Comparison of ENCODE assay signal across 11 cellular contexts in the genomic region with DNA sequence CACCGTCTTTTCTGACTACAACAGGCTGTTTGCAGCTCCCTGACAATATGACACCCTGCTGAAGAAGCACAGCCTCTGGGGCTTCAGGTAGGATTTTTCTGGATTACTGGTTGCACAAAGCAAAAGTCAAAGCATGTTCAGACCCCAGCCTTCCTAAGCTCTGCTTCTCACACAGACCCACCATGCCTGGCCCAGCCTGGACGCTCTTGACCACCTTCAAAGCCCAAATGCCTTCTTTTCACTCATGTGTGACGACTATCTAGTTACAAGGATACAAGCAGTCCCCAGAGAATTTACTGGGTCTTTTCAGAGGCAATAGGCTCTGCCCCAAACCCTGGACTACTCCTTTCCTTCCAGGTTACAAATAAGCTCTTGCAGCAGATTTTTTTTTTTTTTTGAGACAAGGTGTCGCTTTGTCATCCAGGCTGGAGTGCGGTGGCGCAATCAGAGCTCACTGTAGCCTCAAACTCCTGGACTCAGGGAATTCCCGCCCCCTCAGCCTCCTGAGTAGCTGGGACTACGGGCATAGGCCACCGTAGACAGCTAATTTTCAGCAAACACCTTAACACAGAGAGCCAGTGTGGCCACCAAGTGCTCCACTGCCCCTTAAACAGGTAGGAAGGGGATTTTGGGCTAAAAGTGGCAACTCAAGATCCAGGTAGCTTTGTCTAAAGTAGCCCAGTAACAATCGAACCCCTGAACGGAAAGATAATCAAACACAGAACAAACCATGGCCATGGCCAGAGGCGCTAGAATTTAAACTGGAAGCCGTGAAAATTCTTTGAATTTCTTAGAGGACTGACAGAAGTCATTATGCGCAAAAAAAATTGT. TPM values are rescaled to one million over a fixed set of nuclear protein-coding genes. Genes with fewer than 3 reads are reported as not detected.
DNase-seq lines count a peak whose midpoint lies in the region; ATAC-seq, FAIRE-seq and TF ChIP-seq lines count a peak whose summit lies in the region.
"Had no signal": no experiment of that assay in that cellular context is flagged by ENCODE, and none has a peak within 500 bp of the region (broad histone marks: within the 10 kb centered on the region; RNA-seq: fewer than 3 reads in every experiment).

No MANE protein-coding gene starts in this region.

- peaks cover 87% of the 10 kb centered on the region for H3K79me2 ChIP-seq in SK-N-SH (ENCODE audit: insufficient read depth)

- CTCF ChIA-PET in SK-N-SH (lab: Yijun Ruan, JAX) = interaction anchor here (0.8 to 2.7 kb wide), 2 partner anchors 11 to 25 kb away, joined by 3 to 11 read pairs; no protein-coding TSS in a partner anchor

- POLR2A ChIA-PET in SK-N-SH (lab: Yijun Ruan, JAX) = no interaction called here

- H3K9me2 ChIP-seq in SK-N-SH = no peaks in the 10 kb centered on the region

- H3K27me3 Mint-ChIP-seq in glutamatergic neuron (ENCODE audit: unreplicated experiment) = peaks cover 8% of the 10 kb centered on the region
- H3K27me3 Mint-ChIP-seq: stimulated activated naive CD8-positive, alpha-beta T cell treated with anti-CD3 and anti-CD28 coated beads, Interleukin-15, Interleukin-2, amounts not matched to agents 100 ng/mL and 50 ng/mL, for 24 hours had no signal

- peaks cover 6% of the 10 kb centered on the region for H3F3A ChIP-seq in SK-N-SH (replicated peaks; ENCODE audit: insufficient read depth)

- no peak for TF ChIP-seq POLR2A in ovary (IDR thresholded peaks at IDR 0.05)

- peaks cover 57% of the 10 kb centered on the region for H3K4me1 Mint-ChIP-seq in glutamatergic neuron (ENCODE audit: low read depth, unreplicated experiment)

- peak overlapping the region; percentile 5 for H3K4me2 ChIP-seq in SK-N-SH

- no peak for DNase-seq in SK-N-SH
- DNase-seq in glutamatergic neuron = no peak
- peak in 3 of 5 donors; percentile 50 to 73 (median 52) for DNase-seq in ovary
- DNase-seq in NCI-H1930 (lab: John Stamatoyannopoulos, UW) = no peak
- DNase-seq in stimulated activated CD4-positive, alpha-beta T cell treated with anti-CD3 and anti-CD28 coated beads, Interleukin-1b, Interleukin-23, amount 100 ng/mL, for 48 hours = no peak
- no peak for DNase-seq in activated gamma-delta T cell (lab: John Stamatoyannopoulos, UW)
- DNase-seq: DMS79; effector memory CD4-positive, alpha-beta T cell had no signal

- no peak overlapping the region for H3K9ac ChIP-seq in SK-N-SH

- H3K27me3 ChIP-seq in SK-N-SH (ENCODE audit: insufficient read depth) (no peaks in the 10 kb centered on the region), ovary (no peaks in the 10 kb centered on the region)

- H3K27ac Mint-ChIP-seq in glutamatergic neuron (ENCODE audit: unreplicated experiment) = peak overlapping the region; percentile 91
- H3K27ac Mint-ChIP-seq: stimulated activated naive CD8-positive, alpha-beta T cell treated with anti-CD3 and anti-CD28 coated beads, Interleukin-15, Interleukin-2, amounts not matched to agents 100 ng/mL and 50 ng/mL, for 24 hours had no signal

- H2AFZ ChIP-seq in SK-N-SH (ENCODE audit: low read depth) = no peak overlapping the region

- H3K4me3 ChIP-seq in SK-N-SH (ENCODE audit: low read depth in 2 of 2, low read length in 1 of 2) (no peak overlapping the region), ovary (peak overlapping the region; percentile 13)

- H3K4me1 ChIP-seq in SK-N-SH (ENCODE audit: control insufficient read depth in 1 of 2, insufficient read depth in 2 of 2, low read depth in 1 of 2, low read length in 1 of 2) = peaks cover 17 to 33% of the 10 kb centered on the region in 2 experiments
- peaks cover 24% of the 10 kb centered on the region for H3K4me1 ChIP-seq in ovary (ENCODE audit: insufficient read depth)

- H3K27ac ChIP-seq in SK-N-SH (ENCODE audit: low read depth in 2 of 2, low read length in 1 of 2) (peak overlapping the region; percentile 58 to 67), ovary (peak overlapping the region; percentile 66 to 96)

- peak; percentile 17 for FAIRE-seq in G401.6 (lab: Jason Lieb, UNC)

- H3K4me3 Mint-ChIP-seq in glutamatergic neuron (ENCODE audit: unreplicated experiment) = peak overlapping the region; percentile 58
- H3K4me3 Mint-ChIP-seq: stimulated activated naive CD8-positive, alpha-beta T cell treated with anti-CD3 and anti-CD28 coated beads, Interleukin-15, Interleukin-2, amounts not matched to agents 100 ng/mL and 50 ng/mL, for 24 hours had no signal

- ATAC-seq in GM21515 (IDR thresholded peaks at IDR 0.05; ENCODE audit: unreplicated experiment) = no peak

- peaks cover 14% of the 10 kb centered on the region for H3K9me3 Mint-ChIP-seq in glutamatergic neuron (ENCODE audit: unreplicated experiment)
- H3K9me3 Mint-ChIP-seq: stimulated activated naive CD8-positive, alpha-beta T cell treated with anti-CD3 and anti-CD28 coated beads, Interleukin-15, Interleukin-2, amounts not matched to agents 100 ng/mL and 50 ng/mL, for 24 hours had no signal

- TF ChIP-seq EP300 in SK-N-SH (IDR thresholded peaks at IDR 0.05; ENCODE audit: borderline replicate concordance in 1 of 2, low read depth in 1 of 2, low read length in 1 of 2) (no peak), ovary (IDR thresholded peaks at IDR 0.05) (no peak)

- H3K36me3 ChIP-seq in SK-N-SH (replicated peaks in 1 of 2; ENCODE audit: control insufficient read depth in 1 of 2, insufficient read depth in 2 of 2, low read length in 1 of 2) (peaks cover 0 to 5% of the 10 kb centered on the region in 2 experiments), ovary (no peaks in the 10 kb centered on the region)

- TF ChIP-seq RAD21 in SK-N-SH (IDR thresholded peaks at IDR 0.05; ENCODE audit: low read length) = no peak

- TF ChIP-seq CTCF in SK-N-SH (IDR thresholded peaks at IDR 0.05) (no peak), glutamatergic neuron (IDR thresholded peaks at IDR 0.05; ENCODE audit: partially characterized antibody, unreplicated experiment) (no peak), ovary (IDR thresholded peaks at IDR 0.05) (no peak)

- intact Hi-C loops in ovary (cut with DNase I) = loop anchor here in 1 of 4 donors (10.0 kb wide), 1 partner anchor 266 kb away; no protein-coding TSS in a partner anchor

- peaks cover 92% of the 10 kb centered on the region for H4K20me1 ChIP-seq in SK-N-SH (ENCODE audit: insufficient read depth)

- H3K9me3 ChIP-seq in SK-N-SH (no peaks in the 10 kb centered on the region), ovary (no peaks in the 10 kb centered on the region)

- WGBS in SK-N-SH (ENCODE audit: low lambda C conversion rate) = 89% methylated on average over 13 of the region's 14 CpGs
- WGBS in ovary, 3 donors = 23 to 34% (median 28%) methylated on average over 14 of the region's 14 CpGs

- no peaks in the 10 kb centered on the region for H3K36me3 Mint-ChIP-seq in glutamatergic neuron (ENCODE audit: unreplicated experiment)

TF ChIP-seq in SK-N-SH, 30 proteins besides CTCF, POLR2A, EP300 and RAD21:
- TF ChIP-seq, protein P1, sequence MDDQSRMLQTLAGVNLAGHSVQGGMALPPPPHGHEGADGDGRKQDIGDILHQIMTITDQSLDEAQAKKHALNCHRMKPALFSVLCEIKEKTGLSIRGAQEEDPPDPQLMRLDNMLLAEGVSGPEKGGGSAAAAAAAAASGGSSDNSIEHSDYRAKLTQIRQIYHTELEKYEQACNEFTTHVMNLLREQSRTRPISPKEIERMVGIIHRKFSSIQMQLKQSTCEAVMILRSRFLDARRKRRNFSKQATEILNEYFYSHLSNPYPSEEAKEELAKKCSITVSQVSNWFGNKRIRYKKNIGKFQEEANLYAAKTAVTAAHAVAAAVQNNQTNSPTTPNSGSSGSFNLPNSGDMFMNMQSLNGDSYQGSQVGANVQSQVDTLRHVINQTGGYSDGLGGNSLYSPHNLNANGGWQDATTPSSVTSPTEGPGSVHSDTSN (IDR thresholded peaks at IDR 0.05) = no peak
- no peak for TF ChIP-seq SMC3 (IDR thresholded peaks at IDR 0.05; ENCODE audit: low read depth, low read length)
- TF ChIP-seq TEAD4 (IDR thresholded peaks at IDR 0.05; ENCODE audit: borderline replicate concordance, insufficient read depth) = no peak
- no peak for TF ChIP-seq YY1 (IDR thresholded peaks at IDR 0.05; ENCODE audit: low read depth)

RNA-seq across cellular contexts. Expression of gene SVIL, which starts 16.2 kb away (rescaled TPM):
- 47.5 and 48.7 TPM in 2 replicates for polyA plus RNA-seq in SK-N-SH (2012; rRNA removed)
- 30.8 and 31.9 TPM in 2 replicates for polyA plus RNA-seq in SK-N-SH (2012; cell fraction: cytosol; rRNA removed)
- polyA plus RNA-seq in SK-N-SH (2012; cell fraction: nucleus; rRNA removed) = 94.2 and 132 TPM in 2 replicates
- total RNA-seq in glutamatergic neuron (ENCODE audit: unreplicated experiment) = 117 TPM
- 100 to 1,000 TPM in 5 of 7 donors, 10 to 100 TPM in 2; 49.9 to 225 (median 174) TPM for total RNA-seq in ovary
- polyA plus RNA-seq in ovary = 100 to 1,000 TPM in 1 of 2 donors, 10 to 100 TPM in 1; 52.9 to 107 TPM

Comparison
In these comparisons a context has a peak if more than half of its experiments do, and no peak if none do; other contexts are left out.
1. DNase-seq: peak in ovary (3 of 5); none in SK-N-SH (single experiment), glutamatergic neuron (single experiment), NCI-H1930 (0 of 2), stimulated activated CD4-positive, alpha-beta T cell treated with anti-CD3 and anti-CD28 coated beads, Interleukin-1b, Interleukin-23, amount 100 ng/mL, for 48 hours (single experiment) and activated gamma-delta T cell (single experiment).